Comparison of ENCODE assay signal across 10 cellular contexts in genomic region chr22:25494774-25495173, GRCh38.
DNase-seq lines count a peak whose midpoint lies in the region; ATAC-seq, FAIRE-seq and TF ChIP-seq lines count a peak whose summit lies in the region.
"Had no signal": no experiment of that assay in that cellular context is flagged by ENCODE, and none has a peak within 500 bp of the region (broad histone marks: within the 10 kb centered on the region; RNA-seq: fewer than 3 reads in every experiment).

No MANE protein-coding gene starts in this region.

- H3K36me3 ChIP-seq in GM12878 (ENCODE audit: control insufficient read depth in 2 of 2, insufficient read depth in 2 of 2, low read length in 1 of 2): no peaks in the 10 kb centered on the region
- H3K36me3 ChIP-seq in breast epithelium: no peaks in the 10 kb centered on the region
- no peaks in the 10 kb centered on the region for H3K36me3 ChIP-seq in SK-N-SH (replicated peaks in 1 of 2; ENCODE audit: control insufficient read depth in 1 of 2, insufficient read depth in 2 of 2, low read length in 1 of 2)
- H3K36me3 ChIP-seq: sigmoid colon had no signal

- TF ChIP-seq CTCF in GM13976 (IDR thresholded peaks at IDR 0.05; ENCODE audit: borderline replicate concordance, control extremely low read depth, extremely low read depth, insufficient read depth, missing control alignments): no peak
- TF ChIP-seq CTCF in GM12878 (IDR thresholded peaks at IDR 0.05 in 2 of 3, conservative IDR thresholded peaks at IDR 0.05 in 1 of 3; ENCODE audit: control insufficient read depth in 2 of 3, extremely low read depth in 1 of 3, insufficient read depth in 1 of 3, low read depth in 3 of 3, low read length in 3 of 3): no peak
- TF ChIP-seq CTCF in breast epithelium (IDR thresholded peaks at IDR 0.05): no peak
- TF ChIP-seq CTCF in SK-N-SH (IDR thresholded peaks at IDR 0.05): no peak

- no peaks in the 10 kb centered on the region for H3K27me3 ChIP-seq in GM12878 (replicated peaks in 1 of 2; ENCODE audit: control insufficient read depth in 2 of 2, insufficient read depth in 2 of 2, low read length in 1 of 2)
- H3K27me3 ChIP-seq in breast epithelium: no peaks in the 10 kb centered on the region
- H3K27me3 ChIP-seq in SK-N-SH (ENCODE audit: insufficient read depth): peaks cover 5% of the 10 kb centered on the region; the same call in 1 of the 2 replicates
- H3K27me3 ChIP-seq: sigmoid colon had no signal

- H3K4me2 ChIP-seq in GM12878 (ENCODE audit: control insufficient read depth, insufficient read depth) (peak overlapping the region; percentile 78), SK-N-SH (no peak overlapping the region)

- TF ChIP-seq EP300 in GM12878 (IDR thresholded peaks at IDR 0.05; ENCODE audit: borderline replicate concordance in 1 of 2, control insufficient read depth in 1 of 2, low read depth in 2 of 2, low read length in 2 of 2): peak; percentile 74 to 79; a peak in 3 of 4 replicates
- TF ChIP-seq EP300 in SK-N-SH (IDR thresholded peaks at IDR 0.05; ENCODE audit: borderline replicate concordance in 1 of 2, low read depth in 1 of 2, low read length in 1 of 2): no peak

- RAD21 ChIA-PET in GM12878 (lab: Charles Lee; ENCODE audit: unreplicated experiment): interaction anchor here (0.7 to 1.8 kb wide), 7 partner anchors 10 to 208 kb away, joined by 3 to 8 read pairs (median 4); no protein-coding TSS in a partner anchor

- in situ Hi-C loops in GM13976 (cut with MboI; ENCODE audit: low sequenced_read_pairs, unreplicated experiment): loop anchor here (25.0 kb wide), 1 partner anchor 843 kb away; no protein-coding TSS in a partner anchor
- in situ Hi-C loops in GM12878 (cut with MboI): no loop called here

- CTCF ChIA-PET in GM12878 (lab: Yijun Ruan, JAX): interaction anchor here (1.2 to 3.6 kb wide), 5 partner anchors 32 to 279 kb away, joined by 3 to 23 read pairs (median 5); no protein-coding TSS in a partner anchor
- CTCF ChIA-PET in SK-N-SH (lab: Yijun Ruan, JAX): no interaction called here

- ATAC-seq in GM21367 (IDR thresholded peaks at IDR 0.05; ENCODE audit: unreplicated experiment) (peak; percentile 82), HG03460 (IDR thresholded peaks at IDR 0.05; ENCODE audit: unreplicated experiment) (peak; percentile 68), GM12878 (peak; percentile 98), HG03095 (IDR thresholded peaks at IDR 0.05; ENCODE audit: unreplicated experiment) (no peak)
- ATAC-seq: CD8-positive, alpha-beta T cell had no signal

- H3K4me3 ChIP-seq in GM12878 (no peak overlapping the region), breast epithelium (no peak overlapping the region), SK-N-SH (ENCODE audit: low read depth in 2 of 2, low read length in 1 of 2) (no peak overlapping the region)
- H3K4me3 ChIP-seq: sigmoid colon had no signal

- H4K20me1 ChIP-seq in GM12878 (ENCODE audit: control insufficient read depth, insufficient read depth): no peaks in the 10 kb centered on the region
- H4K20me1 ChIP-seq in SK-N-SH (ENCODE audit: insufficient read depth): no peaks in the 10 kb centered on the region

- H2AFZ ChIP-seq in GM12878 (ENCODE audit: control insufficient read depth, low read depth, low read length): no peak overlapping the region
- H2AFZ ChIP-seq in SK-N-SH (ENCODE audit: low read depth): no peak overlapping the region

- WGBS in GM12878 (ENCODE audit: insufficient coverage, insufficient replicate concordance, low lambda C conversion rate, missing lambda C conversion rate): 0% methylated on average over 3 of the region's 3 CpGs
- 84% methylated on average over 3 of the region's 3 CpGs for WGBS in SK-N-SH (ENCODE audit: low lambda C conversion rate)

- TF ChIP-seq POLR2A in GM12878 (IDR thresholded peaks at IDR 0.05; ENCODE audit: low read depth, low read length) (no peak), breast epithelium (IDR thresholded peaks at IDR 0.05) (no peak)

- H3K9ac ChIP-seq in GM12878 (ENCODE audit: control insufficient read depth, insufficient read depth, low read length) (no peak overlapping the region), SK-N-SH (no peak overlapping the region)

- intact Hi-C loops in GM12878 (cut with micrococcal nuclease; ENCODE audit: unreplicated experiment) (no loop called here), breast epithelium (cut with DNase I; ENCODE audit: low total_unique reads) (no loop called here)

- SMC1A ChIA-PET in GM12878 (lab: Charles Lee; ENCODE audit: uncharacterized antibody, unreplicated experiment): interaction anchor here (0.7 to 3.9 kb wide), 18 partner anchors 9 to 279 kb away, joined by 3 to 20 read pairs (median 4); no protein-coding TSS in a partner anchor

- H3K27ac ChIP-seq in GM12878 (ENCODE audit: control insufficient read depth, insufficient read depth) (no peak overlapping the region), breast epithelium (no peak overlapping the region), SK-N-SH (ENCODE audit: low read depth in 2 of 2, low read length in 1 of 2) (peak overlapping the region in 1 of 2 experiments; percentile 22; a peak in 2 of 4 replicates)
- H3K27ac ChIP-seq: sigmoid colon had no signal

- FAIRE-seq in GM12878 (lab: Jason Lieb, UNC): peak; percentile 95

- H3K9me3 ChIP-seq in GM12878 (replicated peaks; ENCODE audit: control insufficient read depth, insufficient read depth, low read length) (no peaks in the 10 kb centered on the region), breast epithelium (no peaks in the 10 kb centered on the region), SK-N-SH (no peaks in the 10 kb centered on the region)
- H3K9me3 ChIP-seq: sigmoid colon had no signal

- no peaks in the 10 kb centered on the region for H3F3A ChIP-seq in SK-N-SH (replicated peaks; ENCODE audit: insufficient read depth)

- DNase-seq in GM13976 (ENCODE audit: low spot score) (peak; percentile 44), GM12878 (ENCODE audit: low read depth, low spot score) (peak; percentile 72), breast epithelium (ENCODE audit: low spot score in 2 of 2) (no peak), NCI-H2081 (lab: John Stamatoyannopoulos, UW) (no peak), SK-N-SH (no peak)
- DNase-seq: CD8-positive, alpha-beta T cell; sigmoid colon had no signal

- POLR2A ChIA-PET in GM12878 (lab: Charles Lee): interaction anchor here (0.6 to 1.6 kb wide), 5 partner anchors 10 to 163 kb away, joined by 4 to 8 read pairs (median 6); no protein-coding TSS in a partner anchor
- POLR2A ChIA-PET in SK-N-SH (lab: Yijun Ruan, JAX): no interaction called here

- H3K4me1 ChIP-seq in GM12878 (ENCODE audit: control insufficient read depth, insufficient read depth, low read length) (peaks cover 13% of the 10 kb centered on the region), breast epithelium (no peaks in the 10 kb centered on the region), SK-N-SH (ENCODE audit: control insufficient read depth in 1 of 2, insufficient read depth in 2 of 2, low read depth in 1 of 2, low read length in 1 of 2) (peaks cover 0 to 16% of the 10 kb centered on the region in 2 experiments; a peak in 2 of 4 replicates)

- no TSS peak for BruUV-seq in GM12878 (replicated peaks; lab: Mats Ljungman, UMichigan)

- TF ChIP-seq RAD21 in GM12878 (IDR thresholded peaks at IDR 0.05; ENCODE audit: insufficient read depth, low read depth, low read length): no peak
- TF ChIP-seq RAD21 in SK-N-SH (IDR thresholded peaks at IDR 0.05; ENCODE audit: low read length): no peak

- H3K79me2 ChIP-seq in GM12878 (ENCODE audit: control insufficient read depth, insufficient read depth, low read length) (no peaks in the 10 kb centered on the region), SK-N-SH (ENCODE audit: insufficient read depth) (no peaks in the 10 kb centered on the region)

- H3K9me2 ChIP-seq in SK-N-SH: no peaks in the 10 kb centered on the region

TF ChIP-seq in GM12878, 131 proteins besides CTCF, POLR2A, EP300 and RAD21 (continues in another document):
- TF ChIP-seq NBN (IDR thresholded peaks at IDR 0.05) (peak; percentile 57; the same call in 1 of the 2 replicates), ATF7 (IDR thresholded peaks at IDR 0.05; ENCODE audit: low read depth) (peak; percentile 62), IRF4 (IDR thresholded peaks at IDR 0.05; ENCODE audit: low read depth, low read length) (no peak), MTA2 (IDR thresholded peaks at IDR 0.05; ENCODE audit: low read depth) (peak; percentile 63; the same call in 1 of the 2 replicates), POU2F2 (IDR thresholded peaks at IDR 0.05; ENCODE audit: borderline replicate concordance, low read depth, low read length) (peak; percentile 98), GABPA (IDR thresholded peaks at IDR 0.05; ENCODE audit: low read depth) (no peak), BHLHE40 (IDR thresholded peaks at IDR 0.05; ENCODE audit: borderline replicate concordance in 1 of 2, low read depth in 2 of 2, low read length in 1 of 2) (peak; percentile 19 to 25; a peak in 2 of 4 replicates), MXI1 (IDR thresholded peaks at IDR 0.05; ENCODE audit: low read depth, low read length) (no peak)

TF ChIP-seq in SK-N-SH, 30 proteins besides CTCF, POLR2A, EP300 and RAD21 (continues in another document):
- TF ChIP-seq POLR2AphosphoS5 (IDR thresholded peaks at IDR 0.05; ENCODE audit: low read depth, low read length) (no peak), GABPA (IDR thresholded peaks at IDR 0.05; ENCODE audit: low read depth) (no peak), SIN3A (IDR thresholded peaks at IDR 0.05; ENCODE audit: borderline replicate concordance, low read depth, low read length) (no peak), EZH2phosphoT487 (IDR thresholded peaks at IDR 0.05; ENCODE audit: borderline replicate concordance, low read depth) (no peak)
- TF ChIP-seq, protein P1, sequence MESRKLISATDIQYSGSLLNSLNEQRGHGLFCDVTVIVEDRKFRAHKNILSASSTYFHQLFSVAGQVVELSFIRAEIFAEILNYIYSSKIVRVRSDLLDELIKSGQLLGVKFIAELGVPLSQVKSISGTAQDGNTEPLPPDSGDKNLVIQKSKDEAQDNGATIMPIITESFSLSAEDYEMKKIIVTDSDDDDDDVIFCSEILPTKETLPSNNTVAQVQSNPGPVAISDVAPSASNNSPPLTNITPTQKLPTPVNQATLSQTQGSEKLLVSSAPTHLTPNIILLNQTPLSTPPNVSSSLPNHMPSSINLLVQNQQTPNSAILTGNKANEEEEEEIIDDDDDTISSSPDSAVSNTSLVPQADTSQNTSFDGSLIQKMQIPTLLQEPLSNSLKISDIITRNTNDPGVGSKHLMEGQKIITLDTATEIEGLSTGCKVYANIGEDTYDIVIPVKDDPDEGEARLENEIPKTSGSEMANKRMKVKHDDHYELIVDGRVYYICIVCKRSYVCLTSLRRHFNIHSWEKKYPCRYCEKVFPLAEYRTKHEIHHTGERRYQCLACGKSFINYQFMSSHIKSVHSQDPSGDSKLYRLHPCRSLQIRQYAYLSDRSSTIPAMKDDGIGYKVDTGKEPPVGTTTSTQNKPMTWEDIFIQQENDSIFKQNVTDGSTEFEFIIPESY (IDR thresholded peaks at IDR 0.05; ENCODE audit: borderline replicate concordance, low read depth): no peak
- TF ChIP-seq, protein P2, sequence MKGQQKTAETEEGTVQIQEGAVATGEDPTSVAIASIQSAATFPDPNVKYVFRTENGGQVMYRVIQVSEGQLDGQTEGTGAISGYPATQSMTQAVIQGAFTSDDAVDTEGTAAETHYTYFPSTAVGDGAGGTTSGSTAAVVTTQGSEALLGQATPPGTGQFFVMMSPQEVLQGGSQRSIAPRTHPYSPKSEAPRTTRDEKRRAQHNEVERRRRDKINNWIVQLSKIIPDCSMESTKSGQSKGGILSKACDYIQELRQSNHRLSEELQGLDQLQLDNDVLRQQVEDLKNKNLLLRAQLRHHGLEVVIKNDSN (IDR thresholded peaks at IDR 0.05; ENCODE audit: borderline replicate concordance, low read depth): no peak

Comparison
In these comparisons a context has a peak if more than half of its experiments do, and no peak if none do; other contexts are left out.
1. DNase-seq: peak in GM13976 (single experiment) and GM12878 (single experiment); none in breast epithelium (0 of 2), NCI-H2081 (0 of 2) and SK-N-SH (single experiment).